In genomic region chr3:177973241-177973840, GRCh38 we compare ENCODE assay signal across 13 cellular contexts.
A peak's percentile ranks its signal among the peaks of the same experiment; 100 is the strongest.
DNase-seq lines count a peak whose midpoint lies in the region; ATAC-seq and TF ChIP-seq lines count a peak whose summit lies in the region.
"Had no signal": no experiment of that assay in that cellular context is flagged by ENCODE, and none has a peak within 500 bp of the region (broad histone marks: within the 10 kb centered on the region; RNA-seq: fewer than 3 reads in every experiment).

No MANE protein-coding gene starts in this region.

- H3K4me1 ChIP-seq in muscle layer of duodenum (ENCODE audit: control insufficient read depth in 1 of 2, insufficient read depth in 2 of 2, low read length in 2 of 2): no peaks in the 10 kb centered on the region
- H3K4me1 ChIP-seq in upper lobe of left lung: no peaks in the 10 kb centered on the region
- H3K4me1 ChIP-seq: spleen had no signal

- no peak for TF ChIP-seq EP300 in upper lobe of left lung (IDR thresholded peaks at IDR 0.05)

- H3K27ac ChIP-seq in muscle layer of duodenum (ENCODE audit: low read length): peak overlapping the region; percentile 76
- H3K27ac ChIP-seq in upper lobe of left lung: no peak overlapping the region
- H3K27ac ChIP-seq: spleen had no signal

- H3K27me3 Mint-ChIP-seq in Calu3 (ENCODE audit: unreplicated experiment): no peaks in the 10 kb centered on the region

- H3K9me3 ChIP-seq in muscle layer of duodenum (ENCODE audit: control insufficient read depth in 1 of 2, low read length in 2 of 2): no peaks in the 10 kb centered on the region
- no peaks in the 10 kb centered on the region for H3K9me3 ChIP-seq in upper lobe of left lung
- H3K9me3 ChIP-seq: spleen had no signal

- H3K36me3 Mint-ChIP-seq in Calu3 (ENCODE audit: insufficient read depth, unreplicated experiment): peaks cover 3% of the 10 kb centered on the region

- H3K4me3 Mint-ChIP-seq in Calu3 (ENCODE audit: low read depth, unreplicated experiment): no peak overlapping the region
- H3K4me3 Mint-ChIP-seq: activated T-cell treated with anti-CD3 and anti-CD28 coated beads, Interleukin-2, amount 50 U/mL, for 72 hours; nephron progenitor cell had no signal

- 81 to 90% methylated on average over 2 of the region's 2 CpGs for WGBS in upper lobe of left lung, 2 donors

- TF ChIP-seq CTCF in Calu3 (IDR thresholded peaks at IDR 0.05; ENCODE audit: unreplicated experiment): no peak
- no peak for TF ChIP-seq CTCF in choroid plexus epithelial cell (conservative IDR thresholded peaks at IDR 0.05; ENCODE audit: low read depth, low read length)
- TF ChIP-seq CTCF in upper lobe of left lung (IDR thresholded peaks at IDR 0.05): no peak

- H3K27ac Mint-ChIP-seq in Calu3 (ENCODE audit: unreplicated experiment): peak overlapping the region; percentile 60
- H3K27ac Mint-ChIP-seq: activated T-cell treated with anti-CD3 and anti-CD28 coated beads, Interleukin-2, amount 50 U/mL, for 72 hours; nephron progenitor cell had no signal

- peak; percentile 56 for DNase-seq in Calu3
- peak; percentile 15 for DNase-seq in HuH-7 (ENCODE audit: low spot score)
- peak; percentile 75 for DNase-seq in choroid plexus epithelial cell (ENCODE audit: low read depth)
- DNase-seq in upper lobe of left lung: no peak
- DNase-seq in central memory CD4-positive, alpha-beta T cell: no peak
- DNase-seq: activated CD4-positive, CD25-positive, alpha-beta regulatory T cell treated with anti-CD3 and anti-CD28 coated beads, Interleukin-2, amount 50 U/mL, for 72 hours; activated T-cell treated with anti-CD3 and anti-CD28 coated beads, Interleukin-2, amount 50 U/mL, for 72 hours; NCI-H1417 treated with DMSO at 0.1 percent for 48 hours; nephron progenitor cell; spleen had no signal

- TF ChIP-seq POLR2A in upper lobe of left lung (IDR thresholded peaks at IDR 0.05): no peak

- H3K36me3 ChIP-seq in muscle layer of duodenum (ENCODE audit: control insufficient read depth in 1 of 2, insufficient read depth in 2 of 2, low read length in 2 of 2): no peaks in the 10 kb centered on the region
- no peaks in the 10 kb centered on the region for H3K36me3 ChIP-seq in upper lobe of left lung
- H3K36me3 ChIP-seq: spleen had no signal

- BruUV-seq in Calu3 (replicated peaks; lab: Mats Ljungman, UMichigan): no TSS peak

- no peaks in the 10 kb centered on the region for H3K27me3 ChIP-seq in muscle layer of duodenum (ENCODE audit: low read depth, low read length)
- H3K27me3 ChIP-seq in upper lobe of left lung: no peaks in the 10 kb centered on the region
- H3K27me3 ChIP-seq: spleen had no signal

- no peaks in the 10 kb centered on the region for H3K9me3 Mint-ChIP-seq in Calu3 (ENCODE audit: low read depth, unreplicated experiment)
- H3K9me3 Mint-ChIP-seq: activated T-cell treated with anti-CD3 and anti-CD28 coated beads, Interleukin-2, amount 50 U/mL, for 72 hours; nephron progenitor cell had no signal

- CTCF ChIA-PET in Calu3 (lab: Charles Lee): interaction anchor here (0.7 to 1.6 kb wide), 2 partner anchors 9 to 349 kb away, joined by 3 to 9 read pairs; no protein-coding TSS in a partner anchor

- intact Hi-C loops in Calu3 (cut with micrococcal nuclease; ENCODE audit: unreplicated experiment): loop anchor here (5.0 kb wide), 2 partner anchors 156 to 451 kb away; no protein-coding TSS in a partner anchor

- no peak overlapping the region for H3K4me3 ChIP-seq in choroid plexus epithelial cell (ENCODE audit: low read depth, low read length)
- no peak overlapping the region for H3K4me3 ChIP-seq in muscle layer of duodenum (ENCODE audit: low read depth in 1 of 2, low read length in 2 of 2)
- no peak overlapping the region for H3K4me3 ChIP-seq in upper lobe of left lung
- H3K4me3 ChIP-seq: spleen had no signal

- no peak for ATAC-seq in upper lobe of left lung (ENCODE audit: low FRiP score in 2 of 2)
- ATAC-seq in HG03108 (IDR thresholded peaks at IDR 0.05; ENCODE audit: unreplicated experiment): no peak
- no peak for ATAC-seq in HG03095 (IDR thresholded peaks at IDR 0.05; ENCODE audit: unreplicated experiment)

- peaks cover 54% of the 10 kb centered on the region for H3K4me1 Mint-ChIP-seq in Calu3 (ENCODE audit: low read depth, unreplicated experiment)

Comparison
In these comparisons a context has a peak if more than half of its experiments do, and no peak if none do; other contexts are left out.
1. DNase-seq: peak in Calu3 (single experiment), HuH-7 (single experiment) and choroid plexus epithelial cell (single experiment); none in upper lobe of left lung (0 of 2) and central memory CD4-positive, alpha-beta T cell (single experiment).